Comparison of ENCODE assay signal across 18 cellular contexts in genomic region chr11:113540416-113541330, GRCh38.
DNase-seq lines count a peak whose midpoint lies in the region; ATAC-seq, FAIRE-seq and TF ChIP-seq lines count a peak whose summit lies in the region.
"Had no signal": no experiment of that assay in that cellular context is flagged by ENCODE, and none has a peak within 500 bp of the region (broad histone marks: within the 10 kb centered on the region; RNA-seq: fewer than 3 reads in every experiment).

No MANE protein-coding gene starts in this region.

- no peak overlapping the region for H2BK5ac ChIP-seq in H1 (ENCODE audit: low read depth, low read length)

- TF ChIP-seq POLR2A in H1 (IDR thresholded peaks at IDR 0.05; ENCODE audit: control extremely low read depth in 1 of 2, low read depth in 2 of 2, low read length in 2 of 2): no peak

- peak; percentile 77 for FAIRE-seq in H1 (lab: Jason Lieb, UNC)
- FAIRE-seq: HTR-8/SVneo had no signal

- H3K4me2 ChIP-seq in H1 (ENCODE audit: insufficient read depth in 1 of 2, low read depth in 2 of 2, low read length in 2 of 2): peak overlapping the region; percentile 34 to 35

- TF ChIP-seq CTCF in H1 (IDR thresholded peaks at IDR 0.05; ENCODE audit: control extremely low read depth in 1 of 3, insufficient read depth in 1 of 3, low read depth in 1 of 3, low read length in 3 of 3): peak; percentile 10 to 61 (median 42); a peak in 3 of 4 replicates
- peak; percentile 2 for TF ChIP-seq CTCF in retinal pigment epithelial cell (conservative IDR thresholded peaks at IDR 0.05; ENCODE audit: low read depth, low read length)
- TF ChIP-seq CTCF in upper lobe of right lung (IDR thresholded peaks at IDR 0.05): no peak

- no peak overlapping the region for H2BK120ac ChIP-seq in H1 (replicated peaks; ENCODE audit: low read depth, low read length)

- H3K9ac ChIP-seq in H1 (replicated peaks in 1 of 4; ENCODE audit: extremely low read depth in 1 of 4, low read depth in 3 of 4, low read length in 3 of 4): no peak overlapping the region
- H3K9ac ChIP-seq: parathyroid adenoma had no signal

- H3K36me3 ChIP-seq in H1 (ENCODE audit: control insufficient read depth in 2 of 4, insufficient read depth in 4 of 4, low read length in 3 of 4) (no peaks in the 10 kb centered on the region), upper lobe of right lung (no peaks in the 10 kb centered on the region)

- intact Hi-C loops in upper lobe of right lung (cut with DNase I): no loop called here

- H3K27ac ChIP-seq in H1 (ENCODE audit: low read depth, low read length): no peak overlapping the region
- no peak overlapping the region for H3K27ac ChIP-seq in upper lobe of right lung
- H3K27ac ChIP-seq: parathyroid adenoma had no signal

- H4K91ac ChIP-seq in H1 (replicated peaks; ENCODE audit: insufficient read length, low read length): no peak overlapping the region

- CTCF ChIA-PET in H1 (lab: Charles Lee; ENCODE audit: partially characterized antibody): interaction anchor here (0.5 to 5.9 kb wide), 27 partner anchors 9 to 256 kb away, joined by 3 to 70 read pairs (median 4); no protein-coding TSS in a partner anchor

- peak overlapping the region; percentile 10; the same call in 1 of the 2 replicates for H3K18ac ChIP-seq in H1 (ENCODE audit: extremely low read depth, low read length)

- WGBS in H1 (ENCODE audit: extremely low coverage in 1 of 2, insufficient coverage in 1 of 2, insufficient read length in 1 of 2, insufficient replicate concordance in 2 of 2, low coverage in 1 of 2, low lambda C conversion rate in 2 of 2, missing lambda C conversion rate in 1 of 2), 2 experiments: 78% methylated on average over 8 of the region's 8 CpGs; no CpG with 5 or more reads in 1 of the 2 experiments

- no peak overlapping the region for H3K4ac ChIP-seq in H1 (replicated peaks; ENCODE audit: insufficient read length, low read depth, low read length)

- no peak overlapping the region for H2BK15ac ChIP-seq in H1 (ENCODE audit: low read length)

- no peaks in the 10 kb centered on the region for H4K20me1 ChIP-seq in H1 (replicated peaks in 1 of 2; ENCODE audit: control insufficient read depth in 1 of 2, insufficient read depth in 2 of 2, low read length in 2 of 2)

- no peaks in the 10 kb centered on the region for H3K9me3 ChIP-seq in H1 (ENCODE audit: insufficient read depth in 2 of 2, low read depth in 1 of 2, low read length in 1 of 2)
- H3K9me3 ChIP-seq in upper lobe of right lung: no peaks in the 10 kb centered on the region

- H3K4me1 ChIP-seq in H1 (replicated peaks in 1 of 4; ENCODE audit: control insufficient read depth in 3 of 4, insufficient read depth in 4 of 4, low read length in 3 of 4) (peaks cover 10 to 23% (median 13%) of the 10 kb centered on the region in 4 experiments), upper lobe of right lung (no peaks in the 10 kb centered on the region)
- H3K4me1 ChIP-seq: parathyroid adenoma had no signal

- 0 out of 2 replicates have a peak overlapping the region, but pooled peaks have one; percentile 63 for H2BK20ac ChIP-seq in H1 (ENCODE audit: low read length)

- no peak overlapping the region for H3K14ac ChIP-seq in H1 (ENCODE audit: insufficient read length)

- H3K4me3 ChIP-seq in H1 (ENCODE audit: extremely low read depth in 1 of 4, insufficient read depth in 2 of 4, low read depth in 3 of 4, low read length in 4 of 4) (no peak overlapping the region), retinal pigment epithelial cell (ENCODE audit: low read length) (no peak overlapping the region), upper lobe of right lung (no peak overlapping the region)

- H2BK12ac ChIP-seq in H1 (ENCODE audit: low read depth, low read length): peak overlapping the region; percentile 60; the same call in 1 of the 2 replicates

- no peak for TF ChIP-seq EP300 in H1 (IDR thresholded peaks at IDR 0.05; ENCODE audit: borderline replicate concordance in 1 of 2, low read depth in 2 of 2, low read length in 2 of 2)

- no peak overlapping the region for H4K8ac ChIP-seq in H1 (ENCODE audit: extremely low read depth, insufficient read depth, low read length)

- H3K27me3 ChIP-seq in H1 (replicated peaks in 1 of 4; ENCODE audit: control insufficient read depth in 3 of 4, extremely low read depth in 1 of 4, insufficient read depth in 3 of 4, low read length in 3 of 4): peaks cover 0 to 19% (median 12%) of the 10 kb centered on the region in 4 experiments; a peak in 4 of 7 replicates
- H3K27me3 ChIP-seq in upper lobe of right lung: peaks cover 2% of the 10 kb centered on the region

- no peak overlapping the region for H3K56ac ChIP-seq in H1 (replicated peaks; ENCODE audit: insufficient read length, low read depth, low read length)

- no peak overlapping the region for H2AFZ ChIP-seq in H1 (ENCODE audit: low read length)
- H2AFZ ChIP-seq: parathyroid adenoma had no signal

- no peaks in the 10 kb centered on the region for H3K23me2 ChIP-seq in H1 (ENCODE audit: low read depth, low read length)

- no peak overlapping the region for H3K23ac ChIP-seq in H1 (ENCODE audit: insufficient read length)

- peak; percentile 9 for DNase-seq in NCI-H748 (lab: John Stamatoyannopoulos, UW; ENCODE audit: unreplicated experiment)
- no peak for DNase-seq in NCI-H748 treated with DMSO at 0.1 percent for 48 hours (lab: John Stamatoyannopoulos, UW)
- DNase-seq in NCI-H774 (lab: John Stamatoyannopoulos, UW): peak; percentile 38
- peak; percentile 39 to 56 for DNase-seq in H1 (ENCODE audit: low read depth in 1 of 2, low spot score in 2 of 2)
- DNase-seq in retinal pigment epithelial cell (ENCODE audit: low read depth): no peak
- DNase-seq in upper lobe of right lung: no peak
- DNase-seq in hepatic stellate cell (ENCODE audit: low spot score): no peak
- DNase-seq: activated CD4-positive, alpha-beta T cell treated with anti-CD3 and anti-CD28 coated beads for 36 hours; activated naive CD4-positive, alpha-beta T cell treated with anti-CD3 and anti-CD28 coated beads, Interleukin-2, amount 10 ng/mL, durations not matched to agents 7 days and 5 days; activated T-cell treated with anti-CD3 and anti-CD28 coated beads, Interleukin-2, amount 50 U/mL, for 48 hours; C1 segment of cervical spinal cord; foreskin fibroblast; hypothalamus; mesenchymal stem cell; naive thymus-derived CD8-positive, alpha-beta T cell had no signal

- no peak overlapping the region for H4K5ac ChIP-seq in H1 (ENCODE audit: insufficient read length, low read depth, low read length)

- ATAC-seq in upper lobe of right lung (no peak), HG02885 (IDR thresholded peaks at IDR 0.05; ENCODE audit: poor library complexity, unreplicated experiment) (no peak)
- ATAC-seq: activated CD4-positive, alpha-beta T cell treated with anti-CD3 and anti-CD28 coated beads for 36 hours; naive thymus-derived CD8-positive, alpha-beta T cell had no signal

- peak; percentile 6 to 42; a peak in 2 of 4 replicates for TF ChIP-seq RAD21 in H1 (IDR thresholded peaks at IDR 0.05 in 1 of 2, conservative IDR thresholded peaks at IDR 0.05 in 1 of 2; ENCODE audit: low read depth in 2 of 2, low read length in 2 of 2)

- no peaks in the 10 kb centered on the region for H3K79me2 ChIP-seq in H1 (ENCODE audit: control insufficient read depth in 1 of 2, insufficient read depth in 2 of 2, low read length in 2 of 2)
- H3K79me2 ChIP-seq: parathyroid adenoma had no signal

- POLR2A ChIA-PET in H1 (lab: Charles Lee; ENCODE audit: partially characterized antibody): no interaction called here

- H3K79me1 ChIP-seq in H1 (ENCODE audit: low read depth, low read length): no peaks in the 10 kb centered on the region

- no peak overlapping the region for H2AK5ac ChIP-seq in H1 (ENCODE audit: low read depth, low read length)

TF ChIP-seq in H1, 55 proteins besides CTCF, POLR2A, EP300 and RAD21:
- TF ChIP-seq RXRA (IDR thresholded peaks at IDR 0.05; ENCODE audit: insufficient read depth, low read depth, low read length) (no peak), HDAC6 (IDR thresholded peaks at IDR 0.05; ENCODE audit: low read depth, low read length) (no peak), TCF12 (IDR thresholded peaks at IDR 0.05; ENCODE audit: low read depth, low read length) (peak; percentile 90), NANOG (IDR thresholded peaks at IDR 0.05; ENCODE audit: insufficient read depth, low read depth, low read length, poor library complexity, severe bottlenecking) (peak; percentile 76), FOSL1 (IDR thresholded peaks at IDR 0.05; ENCODE audit: insufficient read depth, low read depth, low read length) (no peak), POU5F1 (IDR thresholded peaks at IDR 0.05; ENCODE audit: low read depth, low read length) (no peak), CREB1 (IDR thresholded peaks at IDR 0.05) (peak; percentile 50; the same call in 1 of the 2 replicates), YY1 (IDR thresholded peaks at IDR 0.05; ENCODE audit: low read depth, low read length) (no peak), CHD2 (IDR thresholded peaks at IDR 0.05; ENCODE audit: low read length) (no peak), GTF2F1 (IDR thresholded peaks at IDR 0.05; ENCODE audit: borderline replicate concordance, low read depth, low read length) (no peak), EZH2 (IDR thresholded peaks at IDR 0.05; ENCODE audit: low read depth, low read length, severe bottlenecking) (no peak), RBBP5 (IDR thresholded peaks at IDR 0.05; ENCODE audit: borderline replicate concordance, low read depth, low read length) (no peak), SRF (IDR thresholded peaks at IDR 0.05; ENCODE audit: low read depth, low read length) (no peak), ASH2L (IDR thresholded peaks at IDR 0.05; ENCODE audit: low read length) (no peak), CBX8 (IDR thresholded peaks at IDR 0.05; ENCODE audit: borderline replicate concordance, low read depth, low read length) (no peak), JUN (IDR thresholded peaks at IDR 0.05; ENCODE audit: low read depth, low read length) (no peak), CBX5 (IDR thresholded peaks at IDR 0.05; ENCODE audit: low read depth, low read length) (no peak), CTBP2 (IDR thresholded peaks at IDR 0.05; ENCODE audit: borderline replicate concordance, insufficient read depth, insufficient read length, low read length) (peak; percentile 3)

Comparison
In these comparisons a context has a peak if more than half of its experiments do, and no peak if none do; other contexts are left out.
1. DNase-seq: peak in NCI-H748 (single experiment), NCI-H774 (single experiment) and H1 (2 of 2); none in NCI-H748 treated with DMSO at 0.1 percent for 48 hours (single experiment), retinal pigment epithelial cell (single experiment), upper lobe of right lung (single experiment) and hepatic stellate cell (single experiment).